8 cellular contexts compared by ENCODE assay signal in genomic region chr1:234495231-234495990, GRCh38. TPM values are rescaled to one million over a fixed set of nuclear protein-coding genes. Genes with fewer than 3 reads are reported as not detected.
DNase-seq lines count a peak whose midpoint lies in the region; ATAC-seq and TF ChIP-seq lines count a peak whose summit lies in the region.

No MANE protein-coding gene starts in this region.

- TF ChIP-seq CTCF in GM06990 (IDR thresholded peaks at IDR 0.05; ENCODE audit: insufficient read depth, low read length, poor library complexity, severe bottlenecking): no peak
- TF ChIP-seq CTCF in GM20000 (IDR thresholded peaks at IDR 0.05; ENCODE audit: extremely low read depth, missing control alignments): no peak
- TF ChIP-seq CTCF in MCF 10A (IDR thresholded peaks at IDR 0.05; ENCODE audit: unreplicated experiment): no peak
- TF ChIP-seq CTCF in smooth muscle cell (IDR thresholded peaks at IDR 0.05; ENCODE audit: borderline replicate concordance, insufficient read depth, poor library complexity, severe bottlenecking): no peak

- no peaks in the 10 kb centered on the region for H3K27me3 Mint-ChIP-seq in MCF 10A (ENCODE audit: insufficient read depth, unreplicated experiment)

- H3K9me3 Mint-ChIP-seq in MCF 10A (ENCODE audit: unreplicated experiment): no peaks in the 10 kb centered on the region

- no peaks in the 10 kb centered on the region for H3K79me2 ChIP-seq in smooth muscle cell (ENCODE audit: low read depth)

- POLR2A ChIA-PET in MCF 10A (lab: Yijun Ruan, JAX): interaction anchor here (0.7 to 18.2 kb wide), 30 partner anchors 8 to 1003 kb away, joined by 3 to 904 read pairs (median 4); partner anchors contain the start of genes COA6, IRF2BP2 and RBM34

- intact Hi-C loops in MCF 10A (cut with micrococcal nuclease): loop anchor here (10.0 kb wide), 2 partner anchors 339 to 369 kb away; no protein-coding TSS in a partner anchor

- DNase-seq in GM06990 (ENCODE audit: extremely low read depth, insufficient read length) (peak; percentile 85), GM20000 (ENCODE audit: low spot score) (peak; percentile 56), MCF 10A (ENCODE audit: unreplicated experiment) (peak; percentile 62), smooth muscle cell (lab: John Stamatoyannopoulos, UW; ENCODE audit: unreplicated experiment) (no peak), NCI-H345 (lab: John Stamatoyannopoulos, UW) (no peak), KG1 (lab: John Stamatoyannopoulos, UW) (no peak), pons (ENCODE audit: low spot score) (no peak)

- no TSS peak for BruUV-seq in MCF 10A (replicated peaks; lab: Mats Ljungman, UMichigan)

- H3K4me1 ChIP-seq in smooth muscle cell (ENCODE audit: low read depth): peaks cover 12% of the 10 kb centered on the region

- no peaks in the 10 kb centered on the region for H4K20me1 ChIP-seq in smooth muscle cell (ENCODE audit: low read depth)

- peak overlapping the region; percentile 52 for H2AFZ ChIP-seq in smooth muscle cell (ENCODE audit: low read depth)

- H3K27ac ChIP-seq in smooth muscle cell (ENCODE audit: low read depth): peak overlapping the region; percentile 76

- peaks cover 42% of the 10 kb centered on the region for H3K4me1 Mint-ChIP-seq in MCF 10A (ENCODE audit: insufficient read depth, unreplicated experiment)

- no peaks in the 10 kb centered on the region for H3K9me3 ChIP-seq in smooth muscle cell (replicated peaks; ENCODE audit: low read depth)

- peak; percentile 75 for ATAC-seq in HG03460 (IDR thresholded peaks at IDR 0.05; ENCODE audit: unreplicated experiment)

- peaks cover 11% of the 10 kb centered on the region for H3F3A ChIP-seq in smooth muscle cell (ENCODE audit: low read depth)

- H3K4me2 ChIP-seq in smooth muscle cell: peak overlapping the region; percentile 47

- no peaks in the 10 kb centered on the region for H3K27me3 ChIP-seq in GM06990 (replicated peaks; ENCODE audit: control insufficient read depth, insufficient read depth, low read length)
- no peaks in the 10 kb centered on the region for H3K27me3 ChIP-seq in smooth muscle cell (ENCODE audit: low read depth)

- no peak overlapping the region for H3K4me3 ChIP-seq in GM06990 (replicated peaks; ENCODE audit: low read depth, low read length)
- no peak overlapping the region for H3K4me3 ChIP-seq in smooth muscle cell

- H3K36me3 ChIP-seq in GM06990 (ENCODE audit: control insufficient read depth, insufficient read depth, low read length): no peaks in the 10 kb centered on the region
- H3K36me3 ChIP-seq in smooth muscle cell (ENCODE audit: low read depth): no peaks in the 10 kb centered on the region

- H3K27ac Mint-ChIP-seq in MCF 10A (ENCODE audit: low read depth, unreplicated experiment): peak overlapping the region; percentile 78

- CTCF ChIA-PET in MCF 10A (lab: Yijun Ruan, JAX): interaction anchor here (0.6 to 17.4 kb wide), 26 partner anchors 8 to 609 kb away, joined by 3 to 317 read pairs (median 4); partner anchors contain the start of gene IRF2BP2

- H3K36me3 Mint-ChIP-seq in MCF 10A (ENCODE audit: insufficient read depth, unreplicated experiment): no peaks in the 10 kb centered on the region

- 24% methylated on average over 7 of the region's 7 CpGs for whole genome bisulfite sequencing in smooth muscle cell (ENCODE audit: low lambda C conversion rate)

- peak overlapping the region; percentile 4 for H3K4me3 Mint-ChIP-seq in MCF 10A (ENCODE audit: unreplicated experiment)

- H3K9ac ChIP-seq in smooth muscle cell (ENCODE audit: low read depth): peak overlapping the region; percentile 61

RNA-seq across cellular contexts. Expression of gene TARBP1, which starts 16.4 kb away (rescaled TPM):
- total RNA-seq in MCF 10A (2022) (45.5 and 52.5 TPM in 2 replicates), smooth muscle cell (28.9 and 35.6 TPM in 2 replicates)
- polyA plus RNA-seq in smooth muscle cell: 6.1 and 7.8 TPM in 2 replicates

Comparison
In these comparisons a context has a peak if more than half of its experiments do, and no peak if none do; other contexts are left out.
1. DNase-seq: peak in GM06990 (single experiment), GM20000 (single experiment) and MCF 10A (single experiment); none in smooth muscle cell (single experiment), NCI-H345 (single experiment), KG1 (single experiment) and pons (single experiment).